In the genomic region with DNA sequence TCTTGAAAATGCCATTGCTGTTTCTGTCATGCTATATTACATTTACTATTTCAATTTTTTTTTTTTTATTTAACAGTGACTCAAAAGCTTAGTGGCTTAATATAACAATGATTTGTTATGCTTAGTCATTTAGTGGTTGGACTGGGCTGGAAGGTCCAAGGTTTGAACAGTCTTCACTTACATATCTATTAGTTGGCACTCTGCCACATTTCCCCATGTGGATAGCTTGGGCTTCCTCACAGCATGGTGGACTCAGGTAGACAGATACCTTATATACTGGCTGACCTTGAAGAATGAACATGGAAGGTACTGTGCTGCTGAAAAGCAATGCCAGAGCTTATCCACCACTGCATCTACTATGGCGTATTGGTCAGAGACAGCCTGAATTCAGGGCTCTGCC, we compare ENCODE assay signal across 1 cellular context.
TF ChIP-seq lines count a peak whose summit lies in the region.

No MANE protein-coding gene starts in this region.

TF ChIP-seq in K562, 482 proteins besides CTCF, POLR2A, EP300 and RAD21 (continued from another document):
- TF ChIP-seq PHF20 (IDR thresholded peaks at IDR 0.05; ENCODE audit: partially characterized antibody): no peak
